In genomic region chr11:72613977-72614376, GRCh38 we compare ENCODE assay signal across 11 cellular contexts.
DNase-seq lines count a peak whose midpoint lies in the region; ATAC-seq, FAIRE-seq and TF ChIP-seq lines count a peak whose summit lies in the region.
"Had no signal": no experiment of that assay in that cellular context is flagged by ENCODE, and none has a peak within 500 bp of the region (broad histone marks: within the 10 kb centered on the region; RNA-seq: fewer than 3 reads in every experiment).

No MANE protein-coding gene starts in this region.

- peaks cover 0 to 9% of the 10 kb centered on the region in 2 donors for H3K4me1 Mint-ChIP-seq in effector memory CD8-positive, alpha-beta T cell (ENCODE audit: low read depth in 2 of 2)

- H2BK15ac ChIP-seq in mesenchymal stem cell (ENCODE audit: low read depth, poor library complexity, severe bottlenecking), result no peak overlapping the region

- no peak overlapping the region for H4K8ac ChIP-seq in mesenchymal stem cell (ENCODE audit: low read length)

- no peak overlapping the region for H3K4me3 Mint-ChIP-seq in effector memory CD8-positive, alpha-beta T cell
- H3K4me3 Mint-ChIP-seq: activated T-cell treated with anti-CD3 and anti-CD28 coated beads, Interleukin-2, amount 50 U/mL, for 72 hours had no signal

- no peak for TF ChIP-seq EP300 in HepG2 (IDR thresholded peaks at IDR 0.05; ENCODE audit: low read depth in 2 of 2, low read length in 2 of 2)
- TF ChIP-seq EP300 in HepG2 (CRISPR knock-in tag; IDR thresholded peaks at IDR 0.05; ENCODE audit: borderline replicate concordance), result no peak

- whole genome bisulfite sequencing in right lobe of liver (ENCODE audit: insufficient coverage, low coverage, low lambda C conversion rate, missing lambda C conversion rate), result 35% methylated on average over 2 of the region's 7 CpGs
- 0% methylated on average over 4 of the region's 7 CpGs for WGBS in HepG2 (ENCODE audit: low lambda C conversion rate)
- 85% methylated on average over 7 of the region's 7 CpGs for WGBS in mesenchymal stem cell

- no peak for TF ChIP-seq RAD21 in HepG2 (CRISPR knock-in tag; IDR thresholded peaks at IDR 0.05)

- TF ChIP-seq POLR2A in right lobe of liver (IDR thresholded peaks at IDR 0.05) (no peak), HepG2 (IDR thresholded peaks at IDR 0.05; ENCODE audit: insufficient read depth in 1 of 2, low read depth in 2 of 2, low read length in 2 of 2) (no peak)

- H3K4ac ChIP-seq in mesenchymal stem cell (ENCODE audit: low read depth in 1 of 2, low read length in 2 of 2), result no peak overlapping the region

- intact Hi-C loops in right lobe of liver (cut with DNase I), result no loop called here
- intact Hi-C loops in HepG2 (cut with micrococcal nuclease; ENCODE audit: unreplicated experiment), result no loop called here
- intact Hi-C loops in upper lobe of right lung (cut with DNase I), result no loop called here

- in situ Hi-C loops in HepG2 (cut with HindIII; ENCODE audit: extremely low pct_ligation_motif_present, low pct_unique_long_range_greater_than_20kb), result no loop called here

- no peak for DNase-seq in right lobe of liver
- no peak for DNase-seq in HepG2 (ENCODE audit: low spot score)
- DNase-seq in effector memory CD8-positive, alpha-beta T cell, result no peak
- DNase-seq in upper lobe of right lung, result peak; percentile 83
- no peak for DNase-seq in COR-L47 (lab: John Stamatoyannopoulos, UW)
- no peak for DNase-seq in mesenchymal stem cell
- DNase-seq in AG08395 (ENCODE audit: low spot score), result no peak
- DNase-seq: activated T-cell treated with anti-CD3 and anti-CD28 coated beads, Interleukin-2, amount 50 U/mL, for 72 hours had no signal

- H3K36me3 Mint-ChIP-seq in effector memory CD8-positive, alpha-beta T cell (ENCODE audit: insufficient read depth), result peaks cover 3% of the 10 kb centered on the region

- no peak for FAIRE-seq in HepG2 (lab: Jason Lieb, UNC)

- no peaks in the 10 kb centered on the region for H4K20me1 ChIP-seq in HepG2 (ENCODE audit: insufficient read depth, low read length)

- H3K14ac ChIP-seq in mesenchymal stem cell (ENCODE audit: low read length in 2 of 2), result no peak overlapping the region

- H3K4me2 ChIP-seq in HepG2 (ENCODE audit: low read depth, low read length), result no peak overlapping the region
- H3K4me2 ChIP-seq in mesenchymal stem cell (ENCODE audit: low read length, poor library complexity, severe bottlenecking), result no peak overlapping the region

- ATAC-seq in right lobe of liver, result peak; percentile 8 to 47 (median 26)
- ATAC-seq in HepG2, result no peak
- peak; percentile 70 for ATAC-seq in HG03469 (IDR thresholded peaks at IDR 0.05; ENCODE audit: unreplicated experiment)
- ATAC-seq in effector memory CD8-positive, alpha-beta T cell (replicated peaks), result peak; percentile 68
- ATAC-seq in upper lobe of right lung, result peak; percentile 81
- ATAC-seq: activated T-cell treated with anti-CD3 and anti-CD28 coated beads, Interleukin-2, amount 50 U/mL, for 72 hours; HCT116 had no signal

- H3K27ac Mint-ChIP-seq in effector memory CD8-positive, alpha-beta T cell, result no peak overlapping the region
- H3K27ac Mint-ChIP-seq: activated T-cell treated with anti-CD3 and anti-CD28 coated beads, Interleukin-2, amount 50 U/mL, for 72 hours had no signal

- H3K79me1 ChIP-seq in mesenchymal stem cell (replicated peaks; ENCODE audit: low read length, poor library complexity, severe bottlenecking), result no peaks in the 10 kb centered on the region

- H2BK5ac ChIP-seq in mesenchymal stem cell (ENCODE audit: low read depth, low read length, poor library complexity, severe bottlenecking), result no peak overlapping the region

- no peak for TF ChIP-seq CTCF in right lobe of liver (IDR thresholded peaks at IDR 0.05)
- no peak for TF ChIP-seq CTCF in HepG2 (CRISPR knock-in tag; IDR thresholded peaks at IDR 0.05)
- no peak for TF ChIP-seq CTCF in upper lobe of right lung (IDR thresholded peaks at IDR 0.05)

- H3K4me3 ChIP-seq in right lobe of liver (no peak overlapping the region), HepG2 (replicated peaks in 1 of 3; ENCODE audit: insufficient read depth in 1 of 3, low read depth in 2 of 3, low read length in 3 of 3) (no peak overlapping the region), upper lobe of right lung (no peak overlapping the region), mesenchymal stem cell (ENCODE audit: insufficient read depth in 1 of 2, low read depth in 1 of 2, low read length in 2 of 2) (no peak overlapping the region)

- CTCF ChIA-PET in HepG2 (lab: Yijun Ruan, JAX; ENCODE audit: low intra/inter-chr PET ratio, low total read pairs), result no interaction called here

- H3K27me3 ChIP-seq in right lobe of liver (no peaks in the 10 kb centered on the region), HepG2 (ENCODE audit: control insufficient read depth in 1 of 2, insufficient read depth in 2 of 2, low read length in 2 of 2) (peaks cover 16 to 70% of the 10 kb centered on the region in 2 experiments), upper lobe of right lung (no peaks in the 10 kb centered on the region), mesenchymal stem cell (ENCODE audit: control insufficient read depth in 1 of 2, insufficient read depth in 1 of 2, low read length in 2 of 2) (peaks cover 78 to 95% of the 10 kb centered on the region in 2 experiments)

- H3K18ac ChIP-seq in mesenchymal stem cell (ENCODE audit: low read depth in 1 of 2, low read length in 2 of 2), result no peak overlapping the region

- POLR2A ChIA-PET in HepG2 (lab: Yijun Ruan, JAX), result no interaction called here

- H3K4me1 ChIP-seq in right lobe of liver (no peaks in the 10 kb centered on the region), HepG2 (ENCODE audit: insufficient read depth, low read length) (no peaks in the 10 kb centered on the region), upper lobe of right lung (peaks cover 10% of the 10 kb centered on the region), mesenchymal stem cell (ENCODE audit: control insufficient read depth, insufficient read depth, low read depth, low read length) (no peaks in the 10 kb centered on the region)
- H3K4me1 ChIP-seq: parathyroid adenoma had no signal

- H2AK5ac ChIP-seq in mesenchymal stem cell (ENCODE audit: low read length, severe bottlenecking), result no peak overlapping the region

- no peak overlapping the region for H3K23ac ChIP-seq in mesenchymal stem cell (ENCODE audit: low read length in 2 of 2)

- H3K36me3 ChIP-seq in right lobe of liver, result no peaks in the 10 kb centered on the region
- H3K36me3 ChIP-seq in HepG2 (replicated peaks in 1 of 2; ENCODE audit: control insufficient read depth in 1 of 2, insufficient read depth in 2 of 2, low read length in 2 of 2), result no peaks in the 10 kb centered on the region
- H3K36me3 ChIP-seq in upper lobe of right lung, result no peaks in the 10 kb centered on the region
- no peaks in the 10 kb centered on the region for H3K36me3 ChIP-seq in mesenchymal stem cell (ENCODE audit: control insufficient read depth in 1 of 2, insufficient read depth in 2 of 2, low read depth in 1 of 2, low read length in 2 of 2)

- H3K27ac ChIP-seq in right lobe of liver (no peak overlapping the region), HepG2 (ENCODE audit: extremely low read length, insufficient read depth, low read length) (no peak overlapping the region), upper lobe of right lung (no peak overlapping the region), mesenchymal stem cell (ENCODE audit: low read length, poor library complexity, severe bottlenecking) (no peak overlapping the region)
- H3K27ac ChIP-seq: parathyroid adenoma had no signal

- H3K27me3 Mint-ChIP-seq in effector memory CD8-positive, alpha-beta T cell, result peaks cover 42 to 86% of the 10 kb centered on the region in 2 donors

- no peak overlapping the region for H2AFZ ChIP-seq in HepG2 (ENCODE audit: low read length)
- H2AFZ ChIP-seq in mesenchymal stem cell (ENCODE audit: low read depth, low read length), result no peak overlapping the region
- H2AFZ ChIP-seq: parathyroid adenoma had no signal

- H3K79me2 ChIP-seq in HepG2 (ENCODE audit: insufficient read depth, low read length), result no peaks in the 10 kb centered on the region
- H3K79me2 ChIP-seq: parathyroid adenoma had no signal

- H4K91ac ChIP-seq in mesenchymal stem cell (ENCODE audit: low read length), result no peak overlapping the region

- H3K9me3 Mint-ChIP-seq in effector memory CD8-positive, alpha-beta T cell, result no peaks in the 10 kb centered on the region
- H3K9me3 Mint-ChIP-seq: activated T-cell treated with anti-CD3 and anti-CD28 coated beads, Interleukin-2, amount 50 U/mL, for 72 hours had no signal

- no peak overlapping the region for H2BK12ac ChIP-seq in mesenchymal stem cell (ENCODE audit: low read length in 2 of 2)

- BruUV-seq in HepG2 (replicated peaks; lab: Mats Ljungman, UMichigan), result no TSS peak

- H3K9ac ChIP-seq in HepG2 (ENCODE audit: insufficient read depth, low read depth, low read length) (no peak overlapping the region), mesenchymal stem cell (ENCODE audit: low read length) (no peak overlapping the region)
- H3K9ac ChIP-seq: parathyroid adenoma had no signal

- no peaks in the 10 kb centered on the region for H3K9me3 ChIP-seq in right lobe of liver
- H3K9me3 ChIP-seq in HepG2 (ENCODE audit: low read length), result no peaks in the 10 kb centered on the region
- no peaks in the 10 kb centered on the region for H3K9me3 ChIP-seq in upper lobe of right lung
- no peaks in the 10 kb centered on the region for H3K9me3 ChIP-seq in mesenchymal stem cell (ENCODE audit: control insufficient read depth, low read length)

- H2BK120ac ChIP-seq in mesenchymal stem cell (ENCODE audit: low read depth, low read length), result no peak overlapping the region

TF ChIP-seq in HepG2, 621 proteins besides CTCF, POLR2A, EP300 and RAD21:
- TF ChIP-seq ZNF780A (CRISPR knock-in tag; IDR thresholded peaks at IDR 0.05), result no peak
- TF ChIP-seq MED13 (CRISPR knock-in tag; IDR thresholded peaks at IDR 0.05), result no peak
- TF ChIP-seq THAP11 (CRISPR knock-in tag; IDR thresholded peaks at IDR 0.05), result no peak
- no peak for TF ChIP-seq ZNF546 (CRISPR knock-in tag; conservative IDR thresholded peaks at IDR 0.05)
